Comparison of ENCODE assay signal across 1 cellular context in the genomic region with DNA sequence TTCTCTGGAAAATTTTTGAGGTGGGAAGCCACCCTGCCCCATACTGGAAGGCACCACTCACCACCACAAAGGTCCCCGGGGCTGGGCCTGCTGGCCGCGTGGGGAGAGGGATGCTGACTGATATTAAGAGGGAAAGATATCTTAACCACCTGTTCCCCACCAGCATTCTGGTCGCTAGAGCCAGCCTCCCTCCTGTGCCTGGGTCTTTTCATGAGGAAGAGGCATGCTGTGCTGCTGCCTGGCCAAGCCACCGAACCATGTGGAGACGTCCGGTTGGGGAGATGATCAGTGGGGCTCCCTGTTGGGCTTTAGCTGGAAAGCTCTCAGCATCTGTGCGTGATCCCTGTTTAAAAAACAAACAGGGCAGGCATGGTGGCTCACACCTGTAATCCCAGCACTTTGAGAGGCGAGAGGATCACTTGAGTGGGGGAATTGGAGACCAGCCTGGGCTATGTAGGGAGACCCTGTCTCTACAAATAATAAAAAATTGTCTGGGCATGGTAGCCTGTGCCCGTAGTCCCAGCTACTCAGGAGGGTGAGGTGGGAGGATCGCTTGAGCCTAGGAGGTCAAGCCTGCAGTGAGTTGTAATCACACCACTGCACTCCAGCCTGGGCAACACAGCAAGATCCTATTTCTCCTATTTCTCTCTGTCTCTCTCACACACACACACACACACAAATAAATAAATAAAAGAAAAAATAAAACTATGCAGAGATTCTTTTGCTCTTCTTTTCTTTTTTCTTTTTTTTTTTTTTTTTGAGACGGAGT.
TF ChIP-seq lines count a peak whose summit lies in the region.

No MANE protein-coding gene starts in this region.

TF ChIP-seq in H1, 55 proteins besides CTCF, POLR2A, EP300 and RAD21:
- TF ChIP-seq CTBP2 (IDR thresholded peaks at IDR 0.05; ENCODE audit: borderline replicate concordance, insufficient read depth, insufficient read length, low read length) = no peak
- TF ChIP-seq HDAC2 (IDR thresholded peaks at IDR 0.05; ENCODE audit: borderline replicate concordance in 1 of 2, low read depth in 2 of 2, low read length in 2 of 2) = peak in 1 of 2 experiments; percentile 56; a peak in 1 of 4 replicates
- TF ChIP-seq, protein P1, sequence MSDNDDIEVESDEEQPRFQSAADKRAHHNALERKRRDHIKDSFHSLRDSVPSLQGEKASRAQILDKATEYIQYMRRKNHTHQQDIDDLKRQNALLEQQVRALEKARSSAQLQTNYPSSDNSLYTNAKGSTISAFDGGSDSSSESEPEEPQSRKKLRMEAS (IDR thresholded peaks at IDR 0.05) = peak; percentile 20; the same call in 1 of the 2 replicates
- TF ChIP-seq KDM1A (IDR thresholded peaks at IDR 0.05; ENCODE audit: borderline replicate concordance, low read length) = peak; percentile 56; the same call in 1 of the 2 replicates
